In genomic region chr10:13327516-13327915, GRCh38 we compare ENCODE assay signal across 1 cellular context.
TF ChIP-seq lines count a peak whose summit lies in the region.

No MANE protein-coding gene starts in this region.

TF ChIP-seq in GM23338, 12 proteins besides CTCF, POLR2A, EP300 and RAD21 (continued from another document):
- TF ChIP-seq ZNF462 (CRISPR knock-in tag; IDR thresholded peaks at IDR 0.05) (no peak), STAT1 (IDR thresholded peaks at IDR 0.05; ENCODE audit: unreplicated experiment) (no peak), EZH2phosphoT487 (IDR thresholded peaks at IDR 0.05; ENCODE audit: unreplicated experiment) (no peak), NANOG (IDR thresholded peaks at IDR 0.05; ENCODE audit: borderline replicate concordance) (no peak), ZNF114 (CRISPR knock-in tag; IDR thresholded peaks at IDR 0.05) (no peak), POLR2AphosphoS5 (IDR thresholded peaks at IDR 0.05; ENCODE audit: low read depth) (no peak)
